Comparison of ENCODE assay signal across 2 cellular contexts in genomic region chr17:7225711-7226331, GRCh38.
A peak's percentile ranks its signal among the peaks of the same experiment; 100 is the strongest.
TF ChIP-seq lines count a peak whose summit lies in the region.

No MANE protein-coding gene starts in this region.

TF ChIP-seq in HEK293, 187 proteins besides CTCF, POLR2A, EP300 and RAD21:
- TF ChIP-seq GLIS2 (tag by site-specific recombination; IDR thresholded peaks at IDR 0.05) (peak; percentile 91), ZNF426 (tag by site-specific recombination; IDR thresholded peaks at IDR 0.05) (no peak)

TF ChIP-seq in K562, 482 proteins besides CTCF, POLR2A, EP300 and RAD21:
- TF ChIP-seq RBFOX2 (IDR thresholded peaks at IDR 0.05; ENCODE audit: low read depth, low read length) (peak; percentile 55), DMBX1 (CRISPR knock-in tag; IDR thresholded peaks at IDR 0.05; ENCODE audit: borderline replicate concordance) (no peak), KHSRP (IDR thresholded peaks at IDR 0.05) (no peak), POLR2G (IDR thresholded peaks at IDR 0.05; ENCODE audit: low read depth, low read length) (peak; percentile 58)
